Comparison of ENCODE assay signal across 24 cellular contexts in genomic region chr7:102888561-102889233, GRCh38.
"Had no signal": no experiment of that assay in that cellular context is flagged by ENCODE, and none has a peak within 500 bp of the region (broad histone marks: within the 10 kb centered on the region; RNA-seq: fewer than 3 reads in every experiment).

No MANE protein-coding gene starts in this region.

- H3K27ac Mint-ChIP-seq: natural killer cell, WTC11 had no signal

- H3K27me3 ChIP-seq: brain microvascular endothelial cell, esophagus squamous epithelium, gastroesophageal sphincter, ovary, thyroid gland had no signal

- H3K36me3 Mint-ChIP-seq: natural killer cell, WTC11 had no signal

- H3K9me3 Mint-ChIP-seq: natural killer cell had no signal

- ATAC-seq: gastroesophageal sphincter; lower lobe of right lung; natural killer cell; psoas muscle; right cardiac atrium; stimulated activated naive CD8-positive, alpha-beta T cell treated with anti-CD3 and anti-CD28 coated beads, Interleukin-15, Interleukin-2, amounts not matched to agents 100 U/mL and 50 U/mL, for 24 hours; WTC11 had no signal

- H3K4me3 Mint-ChIP-seq: natural killer cell, WTC11 had no signal

- H3K4me1 ChIP-seq: thyroid gland had no signal

- DNase-seq: activated naive CD4-positive, alpha-beta T cell treated with anti-CD3 and anti-CD28 coated beads, Interleukin-2, amount 50 U/mL, for 16 hours; activated T-cell treated with anti-CD3 and anti-CD28 coated beads, Interleukin-2, amount 50 U/mL, for 48 hours; aorta; brain microvascular endothelial cell; central memory CD4-positive, alpha-beta T cell; esophagus squamous epithelium; head of caudate nucleus; hypothalamus; lower lobe of right lung; natural killer cell; ovary; psoas muscle; right cardiac atrium; stimulated activated CD4-positive, alpha-beta T cell treated with anti-CD3 and anti-CD28 coated beads, Interleukin-12 subunit alpha, Interleukin-12 subunit beta, amount 100 ng/mL, for 4 hours; stimulated activated CD4-positive, alpha-beta T cell treated with anti-CD3 and anti-CD28 coated beads, Interleukin-4, amount 100 ng/mL, for 4 hours; stimulated activated naive CD8-positive, alpha-beta T cell treated with anti-CD3 and anti-CD28 coated beads, Interleukin-15, Interleukin-2, amounts not matched to agents 100 U/mL and 50 U/mL, for 24 hours; substantia nigra; T-helper 1 cell; T-helper 9 cell; thyroid gland had no signal

- H3K27ac ChIP-seq: brain microvascular endothelial cell, esophagus squamous epithelium, gastroesophageal sphincter, lower lobe of right lung, ovary, psoas muscle, thyroid gland had no signal

- H3K36me3 ChIP-seq: brain microvascular endothelial cell, esophagus squamous epithelium, gastroesophageal sphincter, lower lobe of right lung, ovary, thyroid gland had no signal

- H3K4me1 Mint-ChIP-seq: WTC11 had no signal

- H3K9me3 ChIP-seq: esophagus squamous epithelium, gastroesophageal sphincter, lower lobe of right lung, ovary, psoas muscle, thyroid gland had no signal

- H3K4me3 ChIP-seq: esophagus squamous epithelium, gastroesophageal sphincter, lower lobe of right lung, ovary, psoas muscle, thyroid gland had no signal

- FAIRE-seq: colon, keratinocyte had no signal
